Comparison of ENCODE assay signal across 8 cellular contexts in genomic region chr3:123026551-123027291, GRCh38. TPM values are rescaled to one million over a fixed set of nuclear protein-coding genes. Genes with fewer than 3 reads are reported as not detected.
DNase-seq lines count a peak whose midpoint lies in the region; ATAC-seq and TF ChIP-seq lines count a peak whose summit lies in the region.

No MANE protein-coding gene starts in this region.

- H3K4ac ChIP-seq in IMR-90 (ENCODE audit: low read depth, low read length), result no peak overlapping the region

- H3K23ac ChIP-seq in IMR-90 (ENCODE audit: low read depth, low read length), result peak overlapping the region; percentile 39; the same call in 1 of the 2 replicates

- H3K9ac ChIP-seq in BLaER1 treated with 17β-estradiol and CSF1 and Interleukin-3, amounts not matched to agents 10 nM and 100 nM, result peak overlapping the region in 9 of 11 experiments; percentile 6 to 52 (median 43); a peak in 9 of 22 replicates
- no peak overlapping the region for H3K9ac ChIP-seq in IMR-90 (ENCODE audit: low read depth, low read length)

- H3K4me3 Mint-ChIP-seq in stimulated activated effector memory CD8-positive, alpha-beta T cell treated with anti-CD3 and anti-CD28 coated beads, Interleukin-12 subunit alpha, Interleukin-12 subunit beta, amount 100 ng/mL, for 72 hours, result peak overlapping the region; percentile 56

- H2BK20ac ChIP-seq in IMR-90 (ENCODE audit: low read depth, low read length), result no peak overlapping the region

- peaks cover 0 to 16% (median 5%) of the 10 kb centered on the region in 11 experiments; a peak in 7 of 22 replicates for H3K9me3 ChIP-seq in BLaER1 treated with 17β-estradiol and CSF1 and Interleukin-3, amounts not matched to agents 10 nM and 100 nM (replicated peaks in 1 of 11)
- H3K9me3 ChIP-seq in IMR-90 (ENCODE audit: control insufficient read depth, insufficient read depth, low read length), result 0 out of 2 replicates have a peak, but pooled peaks cover 2% of the 10 kb centered on the region

- H3K79me1 ChIP-seq in IMR-90 (ENCODE audit: low read depth in 1 of 2, low read length in 2 of 2), result no peaks in the 10 kb centered on the region

- no peak overlapping the region for H3K27ac Mint-ChIP-seq in stimulated activated effector memory CD8-positive, alpha-beta T cell treated with anti-CD3 and anti-CD28 coated beads, Interleukin-12 subunit alpha, Interleukin-12 subunit beta, amount 100 ng/mL, for 72 hours

- no peak for TF ChIP-seq POLR2A in IMR-90 (IDR thresholded peaks at IDR 0.05; ENCODE audit: low read depth, low read length)

- H3K9me3 Mint-ChIP-seq in stimulated activated effector memory CD8-positive, alpha-beta T cell treated with anti-CD3 and anti-CD28 coated beads, Interleukin-12 subunit alpha, Interleukin-12 subunit beta, amount 100 ng/mL, for 72 hours, result no peaks in the 10 kb centered on the region

- WGBS in IMR-90 (ENCODE audit: extremely low coverage in 2 of 2, insufficient read length in 1 of 2), 2 experiments, result 1% methylated on average over 23 of the region's 64 CpGs; no CpG with 5 or more reads in 1 of the 2 experiments

- CTCF ChIA-PET in IMR-90 (lab: Yijun Ruan, JAX), result interaction anchor here (0.6 to 1.3 kb wide), 6 partner anchors 10 to 281 kb away, joined by 3 to 4 read pairs (median 4); no protein-coding TSS in a partner anchor

- H3K4me1 Mint-ChIP-seq in stimulated activated effector memory CD8-positive, alpha-beta T cell treated with anti-CD3 and anti-CD28 coated beads, Interleukin-12 subunit alpha, Interleukin-12 subunit beta, amount 100 ng/mL, for 72 hours, result peaks cover 18% of the 10 kb centered on the region

- POLR2A ChIA-PET in IMR-90 (lab: Charles Lee; ENCODE audit: unreplicated experiment), result no interaction called here

- no TSS peak for BruUV-seq in IMR-90 (replicated peaks; lab: Mats Ljungman, UMichigan)

- H3K4me2 ChIP-seq in BLaER1 treated with 17β-estradiol and CSF1 and Interleukin-3, amounts not matched to agents 10 nM and 100 nM, result peak overlapping the region; percentile 96 to 100 (median 98)
- peak overlapping the region; percentile 69 for H3K4me2 ChIP-seq in IMR-90 (ENCODE audit: low read depth, low read length)

- H3K4me3 ChIP-seq in BLaER1 treated with 17β-estradiol and CSF1 and Interleukin-3, amounts not matched to agents 10 nM and 100 nM, result peak overlapping the region; percentile 54 to 73 (median 64)
- H3K4me3 ChIP-seq in IMR-90 (ENCODE audit: insufficient read depth, low read depth, low read length) (peak overlapping the region; percentile 13; the same call in 1 of the 2 replicates), astrocyte of the cerebellum (ENCODE audit: low read depth, low read length) (peak overlapping the region; percentile 34)

- H3K18ac ChIP-seq in IMR-90 (ENCODE audit: low read depth, low read length), result no peak overlapping the region

- no peak overlapping the region for H3K14ac ChIP-seq in IMR-90 (replicated peaks; ENCODE audit: low read depth, low read length)

- no peak overlapping the region for H2AK5ac ChIP-seq in IMR-90 (ENCODE audit: low read depth, low read length)

- H3K4me1 ChIP-seq in BLaER1 treated with 17β-estradiol and CSF1 and Interleukin-3, amounts not matched to agents 10 nM and 100 nM, result peaks cover 12 to 34% (median 22%) of the 10 kb centered on the region in 10 experiments; a peak in 19 of 20 replicates
- peaks cover 5% of the 10 kb centered on the region; the same call in 1 of the 2 replicates for H3K4me1 ChIP-seq in IMR-90 (ENCODE audit: control insufficient read depth, insufficient read depth, low read length)

- H2BK5ac ChIP-seq in IMR-90 (ENCODE audit: low read depth, low read length, poor library complexity, severe bottlenecking), result no peak overlapping the region

- intact Hi-C loops in IMR-90 (cut with micrococcal nuclease), result loop anchor here (5.0 to 10.0 kb wide), 4 partner anchors 231 to 1479 kb away; partner anchors contain the start of genes DTX3L, PARP14, PARP9 and POLQ

- H2BK120ac ChIP-seq in IMR-90 (ENCODE audit: low read depth, low read length), result no peak overlapping the region

- H2BK15ac ChIP-seq in IMR-90 (ENCODE audit: low read depth, low read length), result no peak overlapping the region

- DNase-seq in IMR-90 (no peak), astrocyte of the cerebellum (ENCODE audit: low read depth) (no peak), iris pigment epithelial cell (ENCODE audit: low read depth) (peak; percentile 5), NCI-H345 treated with DMSO at 0.1 percent for 48 hours (lab: John Stamatoyannopoulos, UW; ENCODE audit: unreplicated experiment) (no peak), NCI-H1694 (lab: John Stamatoyannopoulos, UW) (no peak)
- peak in 1 of 2 donors; percentile 3 for DNase-seq in stimulated activated effector memory CD8-positive, alpha-beta T cell treated with anti-CD3 and anti-CD28 coated beads, Interleukin-12 subunit alpha, Interleukin-12 subunit beta, amount 100 ng/mL, for 72 hours (ENCODE audit: low spot score in 2 of 2)

- H4K8ac ChIP-seq in IMR-90 (ENCODE audit: low read depth in 2 of 2, low read length in 2 of 2), result no peak overlapping the region

- H3K56ac ChIP-seq in IMR-90 (ENCODE audit: extremely low read depth, insufficient read depth, low read length), result no peak overlapping the region

- peaks cover 90 to 99% (median 98%) of the 10 kb centered on the region in 11 experiments for H3K27me3 ChIP-seq in BLaER1 treated with 17β-estradiol and CSF1 and Interleukin-3, amounts not matched to agents 10 nM and 100 nM
- peaks cover 91% of the 10 kb centered on the region for H3K27me3 ChIP-seq in IMR-90 (ENCODE audit: control insufficient read depth, insufficient read depth, low read length)

- H2AFZ ChIP-seq in IMR-90 (replicated peaks; ENCODE audit: low read length, poor library complexity), result peak overlapping the region; percentile 74

- H3K36me3 ChIP-seq in BLaER1 treated with 17β-estradiol and CSF1 and Interleukin-3, amounts not matched to agents 10 nM and 100 nM, result 0 out of 22 replicates have a peak, but pooled peaks cover 0 to 3% (median 0%) of the 10 kb centered on the region in 11 experiments
- H3K36me3 ChIP-seq in IMR-90 (ENCODE audit: control insufficient read depth, insufficient read depth, low read length), result no peaks in the 10 kb centered on the region

- peak; percentile 18; the same call in 1 of the 2 replicates for ATAC-seq in IMR-90 (ENCODE audit: low read depth)
- peak; percentile 6 for ATAC-seq in stimulated activated effector memory CD8-positive, alpha-beta T cell treated with anti-CD3 and anti-CD28 coated beads, Interleukin-12 subunit alpha, Interleukin-12 subunit beta, amount 100 ng/mL, for 72 hours
- ATAC-seq in HG03521 (IDR thresholded peaks at IDR 0.05; ENCODE audit: unreplicated experiment), result no peak

- in situ Hi-C loops in IMR-90 (cut with MboI; ENCODE audit: low sequenced_read_pairs) (loop anchor here (10.0 kb wide), 1 partner anchor 82 kb away; no protein-coding TSS in a partner anchor), astrocyte of the cerebellum (cut with HindIII; ENCODE audit: low sequenced_read_pairs) (no loop called here)

- H4K91ac ChIP-seq in IMR-90 (ENCODE audit: insufficient read depth, low read depth, low read length), result no peak overlapping the region

- no peaks in the 10 kb centered on the region for H3K9me1 ChIP-seq in IMR-90 (ENCODE audit: insufficient read depth, low read length)

- no peak for TF ChIP-seq RAD21 in IMR-90 (IDR thresholded peaks at IDR 0.05; ENCODE audit: low read length)

- dilution Hi-C loops in IMR-90 (cut with HindIII; ENCODE audit: low sequenced_read_pairs, unreplicated experiment), result no loop called here

- H4K20me1 ChIP-seq in BLaER1 treated with 17β-estradiol and CSF1 and Interleukin-3, amounts not matched to agents 10 nM and 100 nM, result peaks cover 0 to 32% (median 16%) of the 10 kb centered on the region in 11 experiments; a peak in 17 of 22 replicates
- 0 out of 2 replicates have a peak, but pooled peaks cover 3% of the 10 kb centered on the region for H4K20me1 ChIP-seq in IMR-90 (ENCODE audit: insufficient read depth, low read length)

- TF ChIP-seq CTCF in IMR-90 (conservative IDR thresholded peaks at IDR 0.05; ENCODE audit: low read depth, low read length) (no peak), astrocyte of the cerebellum (IDR thresholded peaks at IDR 0.05; ENCODE audit: low read depth, low read length, missing control alignments) (no peak)

- no peak overlapping the region for H4K5ac ChIP-seq in IMR-90 (ENCODE audit: low read depth, low read length)

- H3K36me3 Mint-ChIP-seq in stimulated activated effector memory CD8-positive, alpha-beta T cell treated with anti-CD3 and anti-CD28 coated beads, Interleukin-12 subunit alpha, Interleukin-12 subunit beta, amount 100 ng/mL, for 72 hours, result no peaks in the 10 kb centered on the region

- H2AK9ac ChIP-seq in IMR-90 (replicated peaks; ENCODE audit: low read depth, low read length, poor library complexity), result no peak overlapping the region

- no peak overlapping the region for H3K27ac ChIP-seq in BLaER1 treated with 17β-estradiol and CSF1 and Interleukin-3, amounts not matched to agents 10 nM and 100 nM
- no peak overlapping the region for H3K27ac ChIP-seq in IMR-90 (ENCODE audit: insufficient read depth, low read length)

TF ChIP-seq in IMR-90, 13 proteins besides CTCF, POLR2A, EP300 and RAD21:
- TF ChIP-seq MAZ (IDR thresholded peaks at IDR 0.05; ENCODE audit: borderline replicate concordance, low read depth, low read length) (no peak), RCOR1 (IDR thresholded peaks at IDR 0.05; ENCODE audit: insufficient replicate concordance, low read length) (no peak), BHLHE40 (IDR thresholded peaks at IDR 0.05; ENCODE audit: low read depth, low read length) (no peak), NFE2L2 (IDR thresholded peaks at IDR 0.05; ENCODE audit: low read depth, low read length) (no peak), FOS (IDR thresholded peaks at IDR 0.05; ENCODE audit: low read depth, low read length) (no peak), CHD1 (IDR thresholded peaks at IDR 0.05; ENCODE audit: low read depth, low read length) (no peak), SMC3 (IDR thresholded peaks at IDR 0.05; ENCODE audit: low read depth, low read length) (no peak), MAFK (IDR thresholded peaks at IDR 0.05; ENCODE audit: low read depth, low read length) (no peak)
TF ChIP-seq in IMR-90: peak in this region for 0.

RNA-seq across cellular contexts. Expression of gene SEMA5B, which starts 0.8 kb away (rescaled TPM):
- not detected in 2 replicates for total RNA-seq in IMR-90 (2012; rRNA removed)
- not detected in 2 replicates for polyA plus RNA-seq in IMR-90 (2012; rRNA removed)
- not detected in 2 replicates for polyA plus RNA-seq in IMR-90 (2012; cell fraction: cytosol; rRNA removed)
- not detected in 2 replicates for polyA plus RNA-seq in IMR-90 (2012; cell fraction: nucleus; rRNA removed; ENCODE audit: low replicate concordance)

RNA-seq across cellular contexts. Expression of gene PDIA5, which starts 40.1 kb away (rescaled TPM):
- 19.4 and 21.4 TPM in 2 replicates for total RNA-seq in IMR-90 (2012; rRNA removed)
- 37.7 and 42.0 TPM in 2 replicates for polyA plus RNA-seq in IMR-90 (2012; rRNA removed)
- polyA plus RNA-seq in IMR-90 (2012; cell fraction: cytosol; rRNA removed), result 30.5 and 45.0 TPM in 2 replicates
- 22.6 and 46.8 TPM in 2 replicates for polyA plus RNA-seq in IMR-90 (2012; cell fraction: nucleus; rRNA removed; ENCODE audit: low replicate concordance)

Comparison
In these comparisons a context has a peak if more than half of its experiments do, and no peak if none do; other contexts are left out.
1. H3K4me3 ChIP-seq: peak in every context shown above with its lines; median percentile 64 in BLaER1 treated with 17β-estradiol and CSF1 and Interleukin-3, amounts not matched to agents 10 nM and 100 nM; 34 in astrocyte of the cerebellum; 13 in IMR-90.